ENCODE assay signal across 10 cellular contexts in genomic region chr9:125238127-125238914, GRCh38. TPM values are rescaled to one million over a fixed set of nuclear protein-coding genes. Genes with fewer than 3 reads are reported as not detected.
A peak's percentile ranks its signal among the peaks of the same experiment; 100 is the strongest.
DNase-seq lines count a peak whose midpoint lies in the region; ATAC-seq, FAIRE-seq and TF ChIP-seq lines count a peak whose summit lies in the region.
"Had no signal": no experiment of that assay in that cellular context is flagged by ENCODE, and none has a peak within 500 bp of the region (broad histone marks: within the 10 kb centered on the region; RNA-seq: fewer than 3 reads in every experiment).

No MANE protein-coding gene starts in this region.

- H3K9me3 ChIP-seq in kidney (ENCODE audit: control insufficient read depth in 1 of 2, low read length in 2 of 2): no peaks in the 10 kb centered on the region
- no peaks in the 10 kb centered on the region for H3K9me3 ChIP-seq in thoracic aorta

- H3K4me3 ChIP-seq in kidney (ENCODE audit: low read length in 2 of 2) (peak overlapping the region; percentile 83 to 91), thoracic aorta (peak overlapping the region; percentile 98)

- no peak for DNase-seq in activated naive CD4-positive, alpha-beta T cell treated with Interleukin-2 at 50 U/mL for 16 hours
- no peak for DNase-seq in activated naive CD8-positive, alpha-beta T cell treated with anti-CD3 and anti-CD28 coated beads, Interleukin-2, amount 10 ng/mL, durations not matched to agents 7 days and 5 days
- DNase-seq in kidney (no peak), thoracic aorta (ENCODE audit: low spot score) (no peak), CD1c-positive myeloid dendritic cell (ENCODE audit: extremely low spot score) (no peak)
- DNase-seq: NCI-H187 treated with DMSO at 0.1 percent for 48 hours had no signal

- H3K36me3 Mint-ChIP-seq in activated naive CD4-positive, alpha-beta T cell treated with anti-CD3 and anti-CD28 coated beads, Interleukin-2, amount 50 U/mL, for 24 hours: peaks cover 46% of the 10 kb centered on the region
- H3K36me3 Mint-ChIP-seq in activated naive CD8-positive, alpha-beta T cell treated with anti-CD3 and anti-CD28 coated beads, Interleukin-2, amount 10 ng/mL, durations not matched to agents 7 days and 5 days: peaks cover 44% of the 10 kb centered on the region

- TF ChIP-seq CTCF in kidney (IDR thresholded peaks at IDR 0.05; ENCODE audit: borderline replicate concordance, extremely low read depth, insufficient read depth): no peak
- no peak for TF ChIP-seq CTCF in thoracic aorta (IDR thresholded peaks at IDR 0.05)

- POLR2A ChIA-PET in activated naive CD8-positive, alpha-beta T cell treated with anti-CD3 and anti-CD28 coated beads, Interleukin-2, amount 10 ng/mL, durations not matched to agents 7 days and 5 days (lab: Charles Lee): interaction anchor here (1.2 kb wide), 1 partner anchor 23 kb away, joined by 3 read pairs; the partner anchor contains the start of gene GAPVD1

- FAIRE-seq in kidney (lab: Jason Lieb, UNC): no peak

- no peaks in the 10 kb centered on the region for H3K9me3 Mint-ChIP-seq in activated naive CD4-positive, alpha-beta T cell treated with anti-CD3 and anti-CD28 coated beads, Interleukin-2, amount 50 U/mL, for 24 hours
- no peaks in the 10 kb centered on the region for H3K9me3 Mint-ChIP-seq in activated naive CD8-positive, alpha-beta T cell treated with anti-CD3 and anti-CD28 coated beads, Interleukin-2, amount 10 ng/mL, durations not matched to agents 7 days and 5 days

- peaks cover 51% of the 10 kb centered on the region for H3K4me1 Mint-ChIP-seq in activated naive CD4-positive, alpha-beta T cell treated with anti-CD3 and anti-CD28 coated beads, Interleukin-2, amount 50 U/mL, for 24 hours
- peaks cover 38% of the 10 kb centered on the region for H3K4me1 Mint-ChIP-seq in activated naive CD8-positive, alpha-beta T cell treated with anti-CD3 and anti-CD28 coated beads, Interleukin-2, amount 10 ng/mL, durations not matched to agents 7 days and 5 days

- intact Hi-C loops in kidney (cut with DNase I): no loop called here

- no peak overlapping the region for H3K27ac ChIP-seq in kidney (ENCODE audit: low read depth in 2 of 2, low read length in 2 of 2)
- H3K27ac ChIP-seq in thoracic aorta: no peak overlapping the region

- H3K36me3 ChIP-seq in kidney (ENCODE audit: control insufficient read depth in 1 of 2, insufficient read depth in 2 of 2, low read length in 2 of 2): peaks cover 17 to 40% of the 10 kb centered on the region in 2 donors
- peaks cover 30% of the 10 kb centered on the region for H3K36me3 ChIP-seq in thoracic aorta

- no peaks in the 10 kb centered on the region for H3K27me3 Mint-ChIP-seq in activated naive CD4-positive, alpha-beta T cell treated with anti-CD3 and anti-CD28 coated beads, Interleukin-2, amount 50 U/mL, for 24 hours
- no peaks in the 10 kb centered on the region for H3K27me3 Mint-ChIP-seq in activated naive CD8-positive, alpha-beta T cell treated with anti-CD3 and anti-CD28 coated beads, Interleukin-2, amount 10 ng/mL, durations not matched to agents 7 days and 5 days

- no peaks in the 10 kb centered on the region for H3K27me3 ChIP-seq in thoracic aorta (replicated peaks; ENCODE audit: insufficient read depth)

- ATAC-seq in activated naive CD8-positive, alpha-beta T cell treated with anti-CD3 and anti-CD28 coated beads, Interleukin-2, amount 10 ng/mL, durations not matched to agents 7 days and 5 days (ENCODE audit: low read depth): no peak
- ATAC-seq in thoracic aorta (ENCODE audit: insufficient number of reproducible peaks, low FRiP score, low read depth) (no peak), HG03521 (IDR thresholded peaks at IDR 0.05; ENCODE audit: unreplicated experiment) (no peak), HG03196 (IDR thresholded peaks at IDR 0.05; ENCODE audit: unreplicated experiment) (no peak)
- ATAC-seq: left lobe of liver had no signal

- H3K4me1 ChIP-seq in kidney (ENCODE audit: control insufficient read depth in 1 of 2, insufficient read depth in 1 of 2, low read depth in 1 of 2, low read length in 2 of 2) (peaks cover 4 to 19% of the 10 kb centered on the region in 2 donors), thoracic aorta (ENCODE audit: control insufficient read depth in 1 of 2, low read depth in 2 of 2) (peaks cover 45 to 62% of the 10 kb centered on the region in 2 donors)

- H3K9ac ChIP-seq in kidney (ENCODE audit: low read length in 2 of 2): peak overlapping the region; percentile 19 to 36

- peak overlapping the region; percentile 99 for H3K4me3 Mint-ChIP-seq in activated naive CD4-positive, alpha-beta T cell treated with anti-CD3 and anti-CD28 coated beads, Interleukin-2, amount 50 U/mL, for 24 hours
- H3K4me3 Mint-ChIP-seq in activated naive CD8-positive, alpha-beta T cell treated with anti-CD3 and anti-CD28 coated beads, Interleukin-2, amount 10 ng/mL, durations not matched to agents 7 days and 5 days: peak overlapping the region; percentile 99

- H3K27ac Mint-ChIP-seq in activated naive CD4-positive, alpha-beta T cell treated with anti-CD3 and anti-CD28 coated beads, Interleukin-2, amount 50 U/mL, for 24 hours: peak overlapping the region; percentile 75
- H3K27ac Mint-ChIP-seq in activated naive CD8-positive, alpha-beta T cell treated with anti-CD3 and anti-CD28 coated beads, Interleukin-2, amount 10 ng/mL, durations not matched to agents 7 days and 5 days: peak overlapping the region; percentile 76

RNA-seq across cellular contexts. Expression of gene HSPA5, which starts 2.8 kb away (rescaled TPM):
- 10 to 100 TPM; 77.4 to 81.3 TPM for total RNA-seq in activated naive CD8-positive, alpha-beta T cell treated with anti-CD3 and anti-CD28 coated beads, Interleukin-2, amount 10 ng/mL, durations not matched to agents 7 days and 5 days
- 358 TPM for total RNA-seq in kidney
- polyA plus RNA-seq in kidney (ENCODE audit: insufficient read depth, low read depth, low replicate concordance): 289 TPM
- 100 to 1,000 TPM; 127 to 207 TPM for total RNA-seq in thoracic aorta

RNA-seq across cellular contexts. Expression of gene GAPVD1, which starts 23.3 kb away (rescaled TPM):
- 10 to 100 TPM; 57.8 to 58.7 TPM for total RNA-seq in activated naive CD8-positive, alpha-beta T cell treated with anti-CD3 and anti-CD28 coated beads, Interleukin-2, amount 10 ng/mL, durations not matched to agents 7 days and 5 days
- total RNA-seq in kidney (44.8 TPM), thoracic aorta (100 to 1,000 TPM in 1 of 2 donors, 10 to 100 TPM in 1; 82.8 to 105 TPM)
- polyA plus RNA-seq in kidney (ENCODE audit: insufficient read depth, low read depth, low replicate concordance): 6.9 TPM

RNA-seq across cellular contexts. Expression of gene RABEPK, which starts 38.0 kb away (rescaled TPM):
- total RNA-seq in activated naive CD8-positive, alpha-beta T cell treated with anti-CD3 and anti-CD28 coated beads, Interleukin-2, amount 10 ng/mL, durations not matched to agents 7 days and 5 days: 10 to 100 TPM in 1 of 2 experiments, 1 to 10 TPM in 1; 9.9 to 12.3 TPM
- total RNA-seq in kidney (12.6 TPM), thoracic aorta (1 to 10 TPM; 8.1 to 9.9 TPM)
- polyA plus RNA-seq in kidney (ENCODE audit: insufficient read depth, low read depth, low replicate concordance): 24.8 TPM

RNA-seq across cellular contexts. Expression of gene PPP6C, which starts 48.7 kb away (rescaled TPM):
- 10 to 100 TPM; 48.8 to 50.4 TPM for total RNA-seq in activated naive CD8-positive, alpha-beta T cell treated with anti-CD3 and anti-CD28 coated beads, Interleukin-2, amount 10 ng/mL, durations not matched to agents 7 days and 5 days
- total RNA-seq in kidney (43.9 TPM), thoracic aorta (10 to 100 TPM; 33.9 to 34.9 TPM)
- polyA plus RNA-seq in kidney (ENCODE audit: insufficient read depth, low read depth, low replicate concordance): 30.4 TPM
